In the genomic region with DNA sequence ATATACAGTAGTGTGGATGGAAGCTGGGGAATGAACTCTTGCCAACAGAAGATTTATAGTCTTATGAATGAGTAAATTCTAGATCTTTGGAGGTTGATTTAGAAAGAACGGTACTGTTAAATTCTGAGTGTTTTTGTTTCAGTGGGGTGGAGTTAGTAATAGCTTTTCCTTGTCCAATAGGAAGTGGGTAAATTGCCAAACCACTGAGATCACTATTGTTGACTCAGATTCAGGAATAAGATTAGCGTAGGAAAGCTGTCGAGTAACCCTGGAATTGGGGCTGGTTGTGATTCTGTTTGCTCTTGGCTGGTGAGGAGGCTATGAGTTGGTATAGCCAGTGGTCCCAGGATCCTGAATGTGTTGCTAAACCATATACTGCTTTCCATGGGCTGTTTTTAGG, we compare ENCODE assay signal across 11 cellular contexts.
DNase-seq lines count a peak whose midpoint lies in the region; ATAC-seq, FAIRE-seq and TF ChIP-seq lines count a peak whose summit lies in the region.
"Had no signal": no experiment of that assay in that cellular context is flagged by ENCODE, and none has a peak within 500 bp of the region (broad histone marks: within the 10 kb centered on the region; RNA-seq: fewer than 3 reads in every experiment).

No MANE protein-coding gene starts in this region.

- POLR2A ChIA-PET in activated CD4-positive, alpha-beta T cell treated with anti-CD3 and anti-CD28 coated beads for 36 hours (lab: Charles Lee), result no interaction called here

- WGBS in pancreas, 2 donors, result 3 to 7% methylated on average over 3 of the region's 3 CpGs

- H3K4me3 ChIP-seq in BLaER1 treated with 17β-estradiol and CSF1 and Interleukin-3, amounts not matched to agents 10 nM and 100 nM, result no peak overlapping the region
- no peak overlapping the region for H3K4me3 ChIP-seq in pancreas
- H3K4me3 ChIP-seq: adrenal gland had no signal

- CTCF ChIA-PET in activated CD4-positive, alpha-beta T cell treated with anti-CD3 and anti-CD28 coated beads for 36 hours (lab: Charles Lee), result interaction anchor here (0.6 to 1.0 kb wide), 3 partner anchors 13 to 388 kb away, joined by 3 read pairs; no protein-coding TSS in a partner anchor

- peak; percentile 65 for ATAC-seq in SK-N-SH treated with all-trans-retinoic acid at 6 μM for 48 hours
- ATAC-seq in pancreas, result peak; percentile 67 to 76 (median 73)
- no peak for ATAC-seq in activated CD4-positive, alpha-beta T cell treated with anti-CD3 and anti-CD28 coated beads for 36 hours
- ATAC-seq in stimulated activated memory B cell treated with anti-CD40 and anti-IgM and Interleukin-4, amounts not matched to agents 10 μg/mL and 1 μg/mL and 100 μg/mL, for 72 hours, result no peak

- H3K4me2 ChIP-seq in BLaER1 treated with 17β-estradiol and CSF1 and Interleukin-3, amounts not matched to agents 10 nM and 100 nM, result peak overlapping the region in 8 of 11 experiments; percentile 25 to 76 (median 60); a peak in 16 of 22 replicates

- H3K9ac ChIP-seq in BLaER1 treated with 17β-estradiol and CSF1 and Interleukin-3, amounts not matched to agents 10 nM and 100 nM, result no peak overlapping the region

- no peaks in the 10 kb centered on the region; a peak in 1 of 22 replicates for H3K9me3 ChIP-seq in BLaER1 treated with 17β-estradiol and CSF1 and Interleukin-3, amounts not matched to agents 10 nM and 100 nM (replicated peaks in 1 of 11)
- no peaks in the 10 kb centered on the region for H3K9me3 ChIP-seq in pancreas
- H3K9me3 ChIP-seq: adrenal gland had no signal

- peaks cover 3% of the 10 kb centered on the region for H3K36me3 Mint-ChIP-seq in activated CD4-positive, alpha-beta T cell treated with anti-CD3 and anti-CD28 coated beads for 36 hours (ENCODE audit: low read depth)
- peaks cover 6% of the 10 kb centered on the region for H3K36me3 Mint-ChIP-seq in stimulated activated memory B cell treated with anti-CD40 and anti-IgM and Interleukin-4, amounts not matched to agents 10 μg/mL and 1 μg/mL and 100 μg/mL, for 72 hours

- peaks cover 23% of the 10 kb centered on the region for H3K4me1 Mint-ChIP-seq in activated CD4-positive, alpha-beta T cell treated with anti-CD3 and anti-CD28 coated beads for 36 hours
- peaks cover 7% of the 10 kb centered on the region for H3K4me1 Mint-ChIP-seq in stimulated activated memory B cell treated with anti-CD40 and anti-IgM and Interleukin-4, amounts not matched to agents 10 μg/mL and 1 μg/mL and 100 μg/mL, for 72 hours

- peak; percentile 91 for DNase-seq in fibroblast of peridontal ligament (ENCODE audit: extremely low read depth)
- DNase-seq in pancreas, result peak in 3 of 6 donors; percentile 37 to 55 (median 39)
- no peak for DNase-seq in NCI-H1092 treated with DMSO at 0.1 percent for 48 hours (lab: John Stamatoyannopoulos, UW)
- no peak for DNase-seq in DMS153 (lab: John Stamatoyannopoulos, UW)
- DNase-seq in activated CD4-positive, alpha-beta T cell treated with anti-CD3 and anti-CD28 coated beads for 36 hours, result no peak
- DNase-seq: DND-41 had no signal

- no peak for FAIRE-seq in pancreas (lab: Jason Lieb, UNC)
- FAIRE-seq: TTC549 had no signal

- no peak for TF ChIP-seq CTCF in pancreas (IDR thresholded peaks at IDR 0.05)

- peak overlapping the region; percentile 10 to 63 (median 44); a peak in 14 of 22 replicates for H3K27ac ChIP-seq in BLaER1 treated with 17β-estradiol and CSF1 and Interleukin-3, amounts not matched to agents 10 nM and 100 nM
- H3K27ac ChIP-seq in pancreas, result peak overlapping the region; percentile 68 to 86 (median 82)

- no peak overlapping the region for H3K4me3 Mint-ChIP-seq in activated CD4-positive, alpha-beta T cell treated with anti-CD3 and anti-CD28 coated beads for 36 hours
- no peak overlapping the region for H3K4me3 Mint-ChIP-seq in stimulated activated memory B cell treated with anti-CD40 and anti-IgM and Interleukin-4, amounts not matched to agents 10 μg/mL and 1 μg/mL and 100 μg/mL, for 72 hours

- no peak overlapping the region for H3K27ac Mint-ChIP-seq in activated CD4-positive, alpha-beta T cell treated with anti-CD3 and anti-CD28 coated beads for 36 hours
- no peak overlapping the region for H3K27ac Mint-ChIP-seq in stimulated activated memory B cell treated with anti-CD40 and anti-IgM and Interleukin-4, amounts not matched to agents 10 μg/mL and 1 μg/mL and 100 μg/mL, for 72 hours

- H3K36me3 ChIP-seq in BLaER1 treated with 17β-estradiol and CSF1 and Interleukin-3, amounts not matched to agents 10 nM and 100 nM, result peaks cover 0 to 81% (median 5%) of the 10 kb centered on the region in 11 experiments; a peak in 10 of 22 replicates
- no peaks in the 10 kb centered on the region for H3K36me3 ChIP-seq in pancreas
- H3K36me3 ChIP-seq: adrenal gland had no signal

- intact Hi-C loops in pancreas (cut with DNase I), result loop anchor here in 1 of 3 donors (10.0 kb wide), 1 partner anchor 899 kb away; no protein-coding TSS in a partner anchor
- intact Hi-C loops in activated CD4-positive, alpha-beta T cell treated with anti-CD3 and anti-CD28 coated beads for 36 hours (cut with DNase I, micrococcal nuclease), result no loop called here

- H4K20me1 ChIP-seq in BLaER1 treated with 17β-estradiol and CSF1 and Interleukin-3, amounts not matched to agents 10 nM and 100 nM, result peaks cover 0 to 3% (median 0%) of the 10 kb centered on the region in 11 experiments; a peak in 1 of 22 replicates

- H3K27me3 ChIP-seq in BLaER1 treated with 17β-estradiol and CSF1 and Interleukin-3, amounts not matched to agents 10 nM and 100 nM, result no peaks in the 10 kb centered on the region
- H3K27me3 ChIP-seq in pancreas, result no peaks in the 10 kb centered on the region
- H3K27me3 ChIP-seq: adrenal gland had no signal

- H3K4me1 ChIP-seq in BLaER1 treated with 17β-estradiol and CSF1 and Interleukin-3, amounts not matched to agents 10 nM and 100 nM, result peaks cover 40 to 99% (median 69%) of the 10 kb centered on the region in 10 experiments
- H3K4me1 ChIP-seq in pancreas, result peaks cover 29 to 73% (median 56%) of the 10 kb centered on the region in 3 donors

- no peaks in the 10 kb centered on the region for H3K9me3 Mint-ChIP-seq in activated CD4-positive, alpha-beta T cell treated with anti-CD3 and anti-CD28 coated beads for 36 hours (ENCODE audit: low read depth)
- H3K9me3 Mint-ChIP-seq in stimulated activated memory B cell treated with anti-CD40 and anti-IgM and Interleukin-4, amounts not matched to agents 10 μg/mL and 1 μg/mL and 100 μg/mL, for 72 hours, result no peaks in the 10 kb centered on the region

- no peaks in the 10 kb centered on the region for H3K27me3 Mint-ChIP-seq in activated CD4-positive, alpha-beta T cell treated with anti-CD3 and anti-CD28 coated beads for 36 hours
- no peaks in the 10 kb centered on the region for H3K27me3 Mint-ChIP-seq in stimulated activated memory B cell treated with anti-CD40 and anti-IgM and Interleukin-4, amounts not matched to agents 10 μg/mL and 1 μg/mL and 100 μg/mL, for 72 hours

TF ChIP-seq in SK-N-SH treated with all-trans-retinoic acid at 6 μM for 48 hours, 23 proteins besides CTCF, POLR2A, EP300 and RAD21:
- no peak for TF ChIP-seq TCF4 (CRISPR knock-in tag; IDR thresholded peaks at IDR 0.05; ENCODE audit: borderline replicate concordance)
- TF ChIP-seq, protein P1, sequence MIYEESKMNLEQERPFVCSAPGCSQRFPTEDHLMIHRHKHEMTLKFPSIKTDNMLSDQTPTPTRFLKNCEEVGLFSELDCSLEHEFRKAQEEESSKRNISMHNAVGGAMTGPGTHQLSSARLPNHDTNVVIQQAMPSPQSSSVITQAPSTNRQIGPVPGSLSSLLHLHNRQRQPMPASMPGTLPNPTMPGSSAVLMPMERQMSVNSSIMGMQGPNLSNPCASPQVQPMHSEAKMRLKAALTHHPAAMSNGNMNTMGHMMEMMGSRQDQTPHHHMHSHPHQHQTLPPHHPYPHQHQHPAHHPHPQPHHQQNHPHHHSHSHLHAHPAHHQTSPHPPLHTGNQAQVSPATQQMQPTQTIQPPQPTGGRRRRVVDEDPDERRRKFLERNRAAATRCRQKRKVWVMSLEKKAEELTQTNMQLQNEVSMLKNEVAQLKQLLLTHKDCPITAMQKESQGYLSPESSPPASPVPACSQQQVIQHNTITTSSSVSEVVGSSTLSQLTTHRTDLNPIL (CRISPR knock-in tag; IDR thresholded peaks at IDR 0.05; ENCODE audit: low read depth), result no peak
- TF ChIP-seq PPARA (CRISPR knock-in tag; IDR thresholded peaks at IDR 0.05; ENCODE audit: borderline replicate concordance), result no peak
- TF ChIP-seq ZNF70 (CRISPR knock-in tag; IDR thresholded peaks at IDR 0.05), result no peak
- no peak for TF ChIP-seq ZFP30 (CRISPR knock-in tag; IDR thresholded peaks at IDR 0.05)
- no peak for TF ChIP-seq POU6F1 (CRISPR knock-in tag; IDR thresholded peaks at IDR 0.05; ENCODE audit: borderline replicate concordance, low read depth)
- TF ChIP-seq ZNF8 (CRISPR knock-in tag; IDR thresholded peaks at IDR 0.05), result no peak
- no peak for TF ChIP-seq ZFP3 (CRISPR knock-in tag; IDR thresholded peaks at IDR 0.05)
- TF ChIP-seq BACH2 (CRISPR knock-in tag; IDR thresholded peaks at IDR 0.05; ENCODE audit: borderline replicate concordance), result no peak
- TF ChIP-seq TOX (CRISPR knock-in tag; IDR thresholded peaks at IDR 0.05; ENCODE audit: borderline replicate concordance), result no peak
- no peak for TF ChIP-seq OSR1 (CRISPR knock-in tag; IDR thresholded peaks at IDR 0.05)
- TF ChIP-seq GLIS3 (CRISPR knock-in tag; IDR thresholded peaks at IDR 0.05), result no peak
TF ChIP-seq in SK-N-SH treated with all-trans-retinoic acid at 6 μM for 48 hours: peak in this region for 0.

Comparison
In these comparisons a context has a peak if more than half of its experiments do, and no peak if none do; other contexts are left out.
1. ATAC-seq: peak in SK-N-SH treated with all-trans-retinoic acid at 6 μM for 48 hours (single experiment) and pancreas (4 of 4); none in activated CD4-positive, alpha-beta T cell treated with anti-CD3 and anti-CD28 coated beads for 36 hours (single experiment) and stimulated activated memory B cell treated with anti-CD40 and anti-IgM and Interleukin-4, amounts not matched to agents 10 μg/mL and 1 μg/mL and 100 μg/mL, for 72 hours (single experiment).